2 cellular contexts compared by ENCODE assay signal in genomic region chr13:93244141-93244917, GRCh38.
TF ChIP-seq lines count a peak whose summit lies in the region.

No MANE protein-coding gene starts in this region.

TF ChIP-seq in liver, 16 proteins besides CTCF, POLR2A, EP300 and RAD21 (continued from another document):
- no peak for TF ChIP-seq ZBTB33 (IDR thresholded peaks at IDR 0.05)
- TF ChIP-seq TAF1 (conservative IDR thresholded peaks at IDR 0.05), result no peak
- TF ChIP-seq ATF3 (IDR thresholded peaks at IDR 0.05), result no peak
- TF ChIP-seq GABPA (IDR thresholded peaks at IDR 0.05 in 1 of 2, conservative IDR thresholded peaks at IDR 0.05 in 1 of 2), result no peak
- TF ChIP-seq NR2F2 (IDR thresholded peaks at IDR 0.05), result no peak
- no peak for TF ChIP-seq FOXA2 (IDR thresholded peaks at IDR 0.05)
- no peak for TF ChIP-seq REST (IDR thresholded peaks at IDR 0.05)
- TF ChIP-seq RXRA (IDR thresholded peaks at IDR 0.05), result no peak
- no peak for TF ChIP-seq FOXA1 (IDR thresholded peaks at IDR 0.05)
- TF ChIP-seq HNF4A (conservative IDR thresholded peaks at IDR 0.05), result no peak
- TF ChIP-seq YY1 (IDR thresholded peaks at IDR 0.05), result no peak
- TF ChIP-seq EGR1 (IDR thresholded peaks at IDR 0.05; ENCODE audit: low read depth in 2 of 2), result no peak
- no peak for TF ChIP-seq HNF4G (IDR thresholded peaks at IDR 0.05)
- TF ChIP-seq JUND (IDR thresholded peaks at IDR 0.05), result no peak
TF ChIP-seq in liver: peak in this region for 0.

TF ChIP-seq in HepG2, 621 proteins besides CTCF, POLR2A, EP300 and RAD21 (continued from another document):
- TF ChIP-seq ZNF713 (CRISPR knock-in tag; IDR thresholded peaks at IDR 0.05), result no peak
- no peak for TF ChIP-seq MTERF4 (CRISPR knock-in tag; IDR thresholded peaks at IDR 0.05)
- no peak for TF ChIP-seq ZNF510 (CRISPR knock-in tag; IDR thresholded peaks at IDR 0.05; ENCODE audit: low read depth)
- TF ChIP-seq ZNF253 (CRISPR knock-in tag; IDR thresholded peaks at IDR 0.05; ENCODE audit: borderline replicate concordance), result no peak
- no peak for TF ChIP-seq GLI4 (CRISPR knock-in tag; IDR thresholded peaks at IDR 0.05; ENCODE audit: borderline replicate concordance)
- no peak for TF ChIP-seq USF2 (IDR thresholded peaks at IDR 0.05; ENCODE audit: low read depth, low read length)
- no peak for TF ChIP-seq USF2 (CRISPR knock-in tag; IDR thresholded peaks at IDR 0.05; ENCODE audit: borderline replicate concordance)
- no peak for TF ChIP-seq POGZ (CRISPR knock-in tag; IDR thresholded peaks at IDR 0.05)
- no peak for TF ChIP-seq ZBTB20 (CRISPR knock-in tag; IDR thresholded peaks at IDR 0.05; ENCODE audit: borderline replicate concordance, low read depth)
- no peak for TF ChIP-seq ZBTB39 (CRISPR knock-in tag; IDR thresholded peaks at IDR 0.05)
- no peak for TF ChIP-seq HNF1B (CRISPR knock-in tag; IDR thresholded peaks at IDR 0.05)
